15 cellular contexts compared by ENCODE assay signal in the genomic region with DNA sequence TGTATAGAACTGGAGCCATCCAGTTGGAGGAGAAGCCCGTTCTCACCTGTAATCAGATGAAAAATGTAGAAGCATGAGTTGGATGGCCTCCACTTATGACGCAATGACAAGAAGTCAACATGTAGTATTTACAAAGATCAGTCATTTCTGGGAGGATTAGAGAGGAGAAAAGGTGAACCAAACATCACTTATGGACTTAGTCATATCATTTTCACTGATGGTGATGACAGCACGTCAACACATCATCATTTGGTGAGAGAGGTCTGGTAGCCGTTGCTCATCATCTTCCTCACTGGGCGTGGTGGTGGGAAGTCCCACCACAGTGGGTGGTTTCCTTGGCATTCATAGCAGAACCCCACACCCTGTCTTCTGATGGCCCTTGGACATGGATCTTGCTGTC.
DNase-seq lines count a peak whose midpoint lies in the region; ATAC-seq lines count a peak whose summit lies in the region.
"Had no signal": no experiment of that assay in that cellular context is flagged by ENCODE, and none has a peak within 500 bp of the region (broad histone marks: within the 10 kb centered on the region; RNA-seq: fewer than 3 reads in every experiment).

No MANE protein-coding gene starts in this region.

- peak overlapping the region; percentile 71 for H3K27ac Mint-ChIP-seq in activated CD4-positive, alpha-beta T cell treated with anti-CD3 and anti-CD28 coated beads, Interleukin-2, amount 10 ng/mL, durations not matched to agents 24 days and 14 days
- H3K27ac Mint-ChIP-seq in activated T-cell treated with anti-CD3 and anti-CD28 coated beads, Interleukin-2, amount 50 U/mL, for 72 hours = peak overlapping the region; percentile 95
- no peak overlapping the region for H3K27ac Mint-ChIP-seq in T-helper 17 cell
- H3K27ac Mint-ChIP-seq: nephron progenitor cell had no signal

- H3K36me3 Mint-ChIP-seq in activated CD4-positive, alpha-beta T cell treated with anti-CD3 and anti-CD28 coated beads, Interleukin-2, amount 10 ng/mL, durations not matched to agents 24 days and 14 days (ENCODE audit: low read depth) = peaks cover 2% of the 10 kb centered on the region
- peaks cover 4 to 11% of the 10 kb centered on the region in 2 donors for H3K36me3 Mint-ChIP-seq in activated T-cell treated with anti-CD3 and anti-CD28 coated beads, Interleukin-2, amount 50 U/mL, for 72 hours (ENCODE audit: insufficient read depth in 2 of 2)
- H3K36me3 Mint-ChIP-seq in T-helper 17 cell (ENCODE audit: low read depth) = peaks cover 8% of the 10 kb centered on the region

- H3K9me3 ChIP-seq in T-helper 17 cell (ENCODE audit: control insufficient read depth, low read length, poor library complexity, severe bottlenecking) = no peaks in the 10 kb centered on the region

- H3K4me1 Mint-ChIP-seq in activated CD4-positive, alpha-beta T cell treated with anti-CD3 and anti-CD28 coated beads, Interleukin-2, amount 10 ng/mL, durations not matched to agents 24 days and 14 days = peaks cover 23% of the 10 kb centered on the region
- H3K4me1 Mint-ChIP-seq in activated T-cell treated with anti-CD3 and anti-CD28 coated beads, Interleukin-2, amount 50 U/mL, for 72 hours (ENCODE audit: low read depth) = peaks cover 38% of the 10 kb centered on the region
- H3K4me1 Mint-ChIP-seq in T-helper 17 cell = no peaks in the 10 kb centered on the region
- H3K4me1 Mint-ChIP-seq: nephron progenitor cell had no signal

- no peaks in the 10 kb centered on the region for H3K27me3 Mint-ChIP-seq in activated CD4-positive, alpha-beta T cell treated with anti-CD3 and anti-CD28 coated beads, Interleukin-2, amount 10 ng/mL, durations not matched to agents 24 days and 14 days
- H3K27me3 Mint-ChIP-seq in activated T-cell treated with anti-CD3 and anti-CD28 coated beads, Interleukin-2, amount 50 U/mL, for 72 hours (ENCODE audit: low read depth) = no peaks in the 10 kb centered on the region
- no peaks in the 10 kb centered on the region for H3K27me3 Mint-ChIP-seq in T-helper 17 cell

- H3K4me3 Mint-ChIP-seq in activated CD4-positive, alpha-beta T cell treated with anti-CD3 and anti-CD28 coated beads, Interleukin-2, amount 10 ng/mL, durations not matched to agents 24 days and 14 days = no peak overlapping the region
- H3K4me3 Mint-ChIP-seq in activated T-cell treated with anti-CD3 and anti-CD28 coated beads, Interleukin-2, amount 50 U/mL, for 72 hours = peak overlapping the region; percentile 39 to 62
- H3K4me3 Mint-ChIP-seq in T-helper 17 cell = no peak overlapping the region
- H3K4me3 Mint-ChIP-seq: nephron progenitor cell had no signal

- intact Hi-C loops in activated CD4-positive, alpha-beta T cell treated with anti-CD3 and anti-CD28 coated beads, Interleukin-2, amount 10 ng/mL, durations not matched to agents 24 days and 14 days (cut with micrococcal nuclease) = no loop called here

- no peaks in the 10 kb centered on the region for H3K9me3 Mint-ChIP-seq in activated CD4-positive, alpha-beta T cell treated with anti-CD3 and anti-CD28 coated beads, Interleukin-2, amount 10 ng/mL, durations not matched to agents 24 days and 14 days
- H3K9me3 Mint-ChIP-seq in activated T-cell treated with anti-CD3 and anti-CD28 coated beads, Interleukin-2, amount 50 U/mL, for 72 hours = peaks cover 2 to 3% of the 10 kb centered on the region in 2 donors
- H3K9me3 Mint-ChIP-seq: nephron progenitor cell had no signal

- DNase-seq in activated CD4-positive, alpha-beta T cell treated with anti-CD3 and anti-CD28 coated beads, Interleukin-2, amount 10 ng/mL, durations not matched to agents 24 days and 14 days = peak; percentile 78
- DNase-seq in activated CD4-positive, alpha-beta T cell treated with anti-CD3 and anti-CD28 coated beads, Interleukin-2, amount 50 U/mL, for 4 hours = no peak
- peak; percentile 88 to 90 for DNase-seq in activated T-cell treated with anti-CD3 and anti-CD28 coated beads, Interleukin-2, amount 50 U/mL, for 72 hours
- peak; percentile 78 for DNase-seq in stimulated activated CD4-positive, alpha-beta T cell treated with anti-CD3 and anti-CD28 coated beads, Interleukin-1b, Interleukin-23, amount 100 ng/mL, for 48 hours
- DNase-seq in amniotic stem cell (lab: John Stamatoyannopoulos, UW) = no peak
- no peak for DNase-seq in HCEC 1CT
- no peak for DNase-seq in T-helper 17 cell
- DNase-seq: Karpas-422, left cardiac atrium, NCI-H1930, NCI-H748 treated with DMSO at 0.1 percent for 48 hours, nephron progenitor cell, right cardiac atrium, Right ventricle myocardium superior had no signal

- ATAC-seq in GM21381 (IDR thresholded peaks at IDR 0.05; ENCODE audit: unreplicated experiment) (peak; percentile 54), T-helper 17 cell (no peak)
- peak; percentile 90 to 92 for ATAC-seq in activated T-cell treated with anti-CD3 and anti-CD28 coated beads, Interleukin-2, amount 50 U/mL, for 72 hours (replicated peaks in 1 of 2)

Comparison
In these comparisons a context has a peak if more than half of its experiments do, and no peak if none do; other contexts are left out.
1. DNase-seq: peak in activated CD4-positive, alpha-beta T cell treated with anti-CD3 and anti-CD28 coated beads, Interleukin-2, amount 10 ng/mL, durations not matched to agents 24 days and 14 days (single experiment), activated T-cell treated with anti-CD3 and anti-CD28 coated beads, Interleukin-2, amount 50 U/mL, for 72 hours (2 of 2) and stimulated activated CD4-positive, alpha-beta T cell treated with anti-CD3 and anti-CD28 coated beads, Interleukin-1b, Interleukin-23, amount 100 ng/mL, for 48 hours (single experiment); none in activated CD4-positive, alpha-beta T cell treated with anti-CD3 and anti-CD28 coated beads, Interleukin-2, amount 50 U/mL, for 4 hours (0 of 2), amniotic stem cell (single experiment), HCEC 1CT (single experiment) and T-helper 17 cell (0 of 3).
2. H3K4me3 Mint-ChIP-seq: peak in activated T-cell treated with anti-CD3 and anti-CD28 coated beads, Interleukin-2, amount 50 U/mL, for 72 hours (2 of 2); none in activated CD4-positive, alpha-beta T cell treated with anti-CD3 and anti-CD28 coated beads, Interleukin-2, amount 10 ng/mL, durations not matched to agents 24 days and 14 days (single experiment) and T-helper 17 cell (single experiment).